In genomic region chr15:52559583-52559982, GRCh38 we compare ENCODE assay signal across 9 cellular contexts. TPM values are rescaled to one million over a fixed set of nuclear protein-coding genes. Genes with fewer than 3 reads are reported as not detected.
DNase-seq lines count a peak whose midpoint lies in the region; ATAC-seq and TF ChIP-seq lines count a peak whose summit lies in the region.
"Had no signal": no experiment of that assay in that cellular context is flagged by ENCODE, and none has a peak within 500 bp of the region (broad histone marks: within the 10 kb centered on the region; RNA-seq: fewer than 3 reads in every experiment).

No MANE protein-coding gene starts in this region.

- H3K4me3 ChIP-seq in heart left ventricle (no peak overlapping the region), left ventricle myocardium inferior (no peak overlapping the region), fibroblast of the aortic adventitia (ENCODE audit: low read depth, low read length) (no peak overlapping the region)

- H3K27ac ChIP-seq in heart left ventricle (no peak overlapping the region), left ventricle myocardium inferior (replicated peaks) (no peak overlapping the region)

- H3K9me3 Mint-ChIP-seq in activated CD4-positive, alpha-beta memory T cell treated with anti-CD3 and anti-CD28 coated beads for 36 hours = no peaks in the 10 kb centered on the region
- H3K9me3 Mint-ChIP-seq in stimulated activated naive CD8-positive, alpha-beta T cell treated with anti-CD3 and anti-CD28 coated beads, Interleukin-15, amount 100 ng/mL, for 72 hours = no peaks in the 10 kb centered on the region

- peak overlapping the region; percentile 97 for H3K27ac Mint-ChIP-seq in activated CD4-positive, alpha-beta memory T cell treated with anti-CD3 and anti-CD28 coated beads for 36 hours
- H3K27ac Mint-ChIP-seq in stimulated activated naive CD8-positive, alpha-beta T cell treated with anti-CD3 and anti-CD28 coated beads, Interleukin-15, amount 100 ng/mL, for 72 hours = peak overlapping the region in 1 of 2 donors; percentile 41

- 62 to 64% (median 63%) methylated on average over 2 of the region's 2 CpGs for WGBS in heart left ventricle, 4 donors

- no peak for DNase-seq in heart left ventricle
- DNase-seq in left ventricle myocardium inferior = no peak
- peak; percentile 83 for DNase-seq in activated CD4-positive, alpha-beta memory T cell treated with anti-CD3 and anti-CD28 coated beads for 36 hours
- DNase-seq in fibroblast of the aortic adventitia (ENCODE audit: low read depth) = peak; percentile 56
- DNase-seq in stimulated activated naive CD8-positive, alpha-beta T cell treated with anti-CD3 and anti-CD28 coated beads, Interleukin-15, amount 100 ng/mL, for 72 hours = peak in 1 of 2 donors; percentile 36
- DNase-seq in GM13977 (ENCODE audit: low spot score) = no peak
- no peak for DNase-seq in ACHN
- DNase-seq in kidney glomerular epithelial cell (lab: John Stamatoyannopoulos, UW) = no peak
- DNase-seq: foreskin melanocyte had no signal

- no peaks in the 10 kb centered on the region for H3K27me3 Mint-ChIP-seq in activated CD4-positive, alpha-beta memory T cell treated with anti-CD3 and anti-CD28 coated beads for 36 hours
- no peaks in the 10 kb centered on the region for H3K27me3 Mint-ChIP-seq in stimulated activated naive CD8-positive, alpha-beta T cell treated with anti-CD3 and anti-CD28 coated beads, Interleukin-15, amount 100 ng/mL, for 72 hours

- H3K36me3 Mint-ChIP-seq in activated CD4-positive, alpha-beta memory T cell treated with anti-CD3 and anti-CD28 coated beads for 36 hours = peaks cover 21% of the 10 kb centered on the region

- H3K27me3 ChIP-seq in heart left ventricle (no peaks in the 10 kb centered on the region), left ventricle myocardium inferior (ENCODE audit: low read depth) (no peaks in the 10 kb centered on the region)

- CTCF ChIA-PET in activated CD4-positive, alpha-beta memory T cell treated with anti-CD3 and anti-CD28 coated beads for 36 hours (lab: Charles Lee) = interaction anchor here (0.7 to 3.9 kb wide), 12 partner anchors 13 to 303 kb away, joined by 3 to 19 read pairs (median 4); partner anchors contain the start of gene MYO5A

- peak in 3 of 4 donors; percentile 70 to 75 (median 71) for ATAC-seq in heart left ventricle
- peak; percentile 85 for ATAC-seq in stimulated activated naive CD8-positive, alpha-beta T cell treated with anti-CD3 and anti-CD28 coated beads, Interleukin-15, amount 100 ng/mL, for 72 hours

- peaks cover 0 to 26% (median 20%) of the 10 kb centered on the region in 9 donors for H3K36me3 ChIP-seq in heart left ventricle
- peaks cover 10% of the 10 kb centered on the region for H3K36me3 ChIP-seq in left ventricle myocardium inferior

- H3K9me3 ChIP-seq in heart left ventricle = no peaks in the 10 kb centered on the region
- H3K9me3 ChIP-seq in left ventricle myocardium inferior (replicated peaks) = no peaks in the 10 kb centered on the region

- no peak for TF ChIP-seq POLR2A in heart left ventricle (IDR thresholded peaks at IDR 0.05)

- POLR2A ChIA-PET in activated CD4-positive, alpha-beta memory T cell treated with anti-CD3 and anti-CD28 coated beads for 36 hours (lab: Charles Lee) = interaction anchor here (0.7 to 2.8 kb wide), 21 partner anchors 10 to 553 kb away, joined by 3 to 13 read pairs (median 4); partner anchors contain the start of genes ARPP19 and MYO5A

- H3K4me1 ChIP-seq in heart left ventricle = peaks cover 0 to 91% (median 61%) of the 10 kb centered on the region in 12 donors
- H3K4me1 ChIP-seq in left ventricle myocardium inferior = peaks cover 95% of the 10 kb centered on the region

- peaks cover 76% of the 10 kb centered on the region for H3K4me1 Mint-ChIP-seq in activated CD4-positive, alpha-beta memory T cell treated with anti-CD3 and anti-CD28 coated beads for 36 hours (ENCODE audit: low read depth)
- peaks cover 62% of the 10 kb centered on the region for H3K4me1 Mint-ChIP-seq in stimulated activated naive CD8-positive, alpha-beta T cell treated with anti-CD3 and anti-CD28 coated beads, Interleukin-15, amount 100 ng/mL, for 72 hours

- in situ Hi-C loops in GM13977 (cut with MboI; ENCODE audit: low pct_unique_long_range_greater_than_20kb, low sequenced_read_pairs, unreplicated experiment) = no loop called here
- in situ Hi-C loops in ACHN (cut with HindIII; ENCODE audit: low pct_ligation_motif_present, low pct_unique_long_range_greater_than_20kb, low sequenced_read_pairs) = no loop called here

- peak overlapping the region; percentile 25 for H3K4me3 Mint-ChIP-seq in activated CD4-positive, alpha-beta memory T cell treated with anti-CD3 and anti-CD28 coated beads for 36 hours
- peak overlapping the region in 1 of 2 donors; percentile 49 for H3K4me3 Mint-ChIP-seq in stimulated activated naive CD8-positive, alpha-beta T cell treated with anti-CD3 and anti-CD28 coated beads, Interleukin-15, amount 100 ng/mL, for 72 hours

- TF ChIP-seq CTCF in heart left ventricle (IDR thresholded peaks at IDR 0.05) (no peak), left ventricle myocardium inferior (IDR thresholded peaks at IDR 0.05; ENCODE audit: borderline replicate concordance) (no peak), fibroblast of the aortic adventitia (IDR thresholded peaks at IDR 0.05; ENCODE audit: insufficient read depth, low read length) (no peak), GM13977 (IDR thresholded peaks at IDR 0.05; ENCODE audit: extremely low read depth, insufficient read depth, missing control alignments) (no peak)

- intact Hi-C loops in heart left ventricle (cut with DNase I) (no loop called here), left ventricle myocardium inferior (cut with micrococcal nuclease) (no loop called here)
- intact Hi-C loops in activated CD4-positive, alpha-beta memory T cell treated with anti-CD3 and anti-CD28 coated beads for 36 hours (cut with micrococcal nuclease) = loop anchor here (1.0 to 5.0 kb wide), 14 partner anchors 10 to 1652 kb away; partner anchors contain the start of genes AP4E1 and ARPP19

RNA-seq across cellular contexts. Expression of gene ARPP19, which starts 9.2 kb away (rescaled TPM):
- total RNA-seq in heart left ventricle (100 to 1,000 TPM in 7 of 9 donors, 10 to 100 TPM in 2; 77.2 to 182 (median 147) TPM), left ventricle myocardium inferior (162 TPM), fibroblast of the aortic adventitia (ENCODE audit: low replicate concordance) (91.5 and 168 TPM in 2 replicates)
- polyA plus RNA-seq in heart left ventricle = 100 to 1,000 TPM in 1 of 2 donors, 10 to 100 TPM in 1; 28.5 to 122 TPM
- total RNA-seq in activated CD4-positive, alpha-beta memory T cell treated with anti-CD3 and anti-CD28 coated beads for 36 hours = 100 to 1,000 TPM; 172 to 183 TPM

RNA-seq across cellular contexts. Expression of gene MYO5A, which starts 30.9 kb away (rescaled TPM):
- total RNA-seq in heart left ventricle (10 to 100 TPM in 3 of 9 donors, 1 to 10 TPM in 6; 4.7 to 29.6 (median 6.9) TPM), left ventricle myocardium inferior (6.5 TPM), fibroblast of the aortic adventitia (ENCODE audit: low replicate concordance) (18.9 and 80.3 TPM in 2 replicates)
- polyA plus RNA-seq in heart left ventricle = 10 to 100 TPM in 1 of 2 donors, 1 to 10 TPM in 1; 3.2 to 11.1 TPM
- 10 to 100 TPM; 32.4 to 37.8 TPM for total RNA-seq in activated CD4-positive, alpha-beta memory T cell treated with anti-CD3 and anti-CD28 coated beads for 36 hours

Comparison
In these comparisons a context has a peak if more than half of its experiments do, and no peak if none do; other contexts are left out.
1. DNase-seq: peak in activated CD4-positive, alpha-beta memory T cell treated with anti-CD3 and anti-CD28 coated beads for 36 hours (single experiment) and fibroblast of the aortic adventitia (single experiment); none in heart left ventricle (0 of 5), left ventricle myocardium inferior (single experiment), GM13977 (single experiment), ACHN (single experiment) and kidney glomerular epithelial cell (single experiment).